In the genomic region with DNA sequence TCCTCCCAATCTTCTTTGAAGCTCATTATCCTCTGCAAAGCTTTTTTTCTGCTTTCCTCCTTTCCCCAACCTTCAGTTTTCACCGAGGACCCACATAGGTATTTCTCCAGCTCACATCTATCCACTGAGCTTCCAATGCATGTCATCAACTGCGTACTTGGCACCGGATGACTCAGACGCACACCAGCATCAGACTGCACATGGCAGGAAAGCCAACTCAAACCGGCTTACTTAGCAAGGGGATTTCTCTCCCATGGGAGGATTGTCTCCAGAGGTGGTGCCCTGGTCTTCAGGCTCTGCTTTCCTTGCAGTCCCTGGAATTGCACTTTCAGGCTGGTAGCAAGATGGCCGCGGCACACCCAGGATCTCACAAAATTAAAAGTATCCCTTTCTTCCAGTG, we compare ENCODE assay signal across 8 cellular contexts. TPM values are rescaled to one million over a fixed set of nuclear protein-coding genes. Genes with fewer than 3 reads are reported as not detected.
DNase-seq lines count a peak whose midpoint lies in the region; ATAC-seq and TF ChIP-seq lines count a peak whose summit lies in the region.

No MANE protein-coding gene starts in this region.

- peak overlapping the region; percentile 92 to 97 (median 96) for H3K27ac ChIP-seq in esophagus muscularis mucosa (replicated peaks in 1 of 4)

- 79% methylated on average over 7 of the region's 7 CpGs for WGBS in esophagus muscularis mucosa

- DNase-seq in EL = peak; percentile 47
- DNase-seq in activated B cell treated with CpG ODN at 0.5 μM for 24 hours = no peak
- DNase-seq in esophagus muscularis mucosa (ENCODE audit: extremely low spot score) = peak; percentile 80
- peak; percentile 41 for DNase-seq in putamen (ENCODE audit: low spot score)
- DNase-seq in GDM1 (lab: John Stamatoyannopoulos, UW) = no peak
- DNase-seq in mucosa of gallbladder (ENCODE audit: low spot score) = no peak
- DNase-seq in GM10266 (ENCODE audit: extremely low spot score) = no peak

- no peak for TF ChIP-seq EP300 in esophagus muscularis mucosa (IDR thresholded peaks at IDR 0.05)

- no peak for TF ChIP-seq POLR2A in esophagus muscularis mucosa (IDR thresholded peaks at IDR 0.05; ENCODE audit: low read depth)

- H3K9me3 Mint-ChIP-seq in activated B cell treated with CpG ODN at 0.5 μM for 24 hours = no peaks in the 10 kb centered on the region

- no peak overlapping the region for H3K27ac Mint-ChIP-seq in activated B cell treated with CpG ODN at 0.5 μM for 24 hours

- H3K36me3 ChIP-seq in esophagus muscularis mucosa = peaks cover 0 to 3% (median 0%) of the 10 kb centered on the region in 4 donors

- no peaks in the 10 kb centered on the region for H3K9me3 ChIP-seq in esophagus muscularis mucosa

- intact Hi-C loops in activated B cell treated with CpG ODN at 0.5 μM for 24 hours (cut with micrococcal nuclease) (loop anchor here (5.0 kb wide), 1 partner anchor 287 kb away; no protein-coding TSS in a partner anchor), esophagus muscularis mucosa (cut with DNase I) (no loop called here)

- ATAC-seq in activated B cell treated with CpG ODN at 0.5 μM for 24 hours (ENCODE audit: low read depth) = no peak
- no peak for ATAC-seq in HG03159 (IDR thresholded peaks at IDR 0.05; ENCODE audit: unreplicated experiment)

- H3K36me3 Mint-ChIP-seq in activated B cell treated with CpG ODN at 0.5 μM for 24 hours (ENCODE audit: low read depth) = peaks cover 2% of the 10 kb centered on the region

- POLR2A ChIA-PET in activated B cell treated with CpG ODN at 0.5 μM for 24 hours (lab: Charles Lee) = interaction anchor here (1.1 to 3.9 kb wide), 5 partner anchors 9 to 70 kb away, joined by 3 to 56 read pairs (median 4); a partner anchor contains a TSS

- no peak for TF ChIP-seq CTCF in activated B cell treated with CpG ODN at 0.5 μM for 24 hours (IDR thresholded peaks at IDR 0.05)
- no peak for TF ChIP-seq CTCF in esophagus muscularis mucosa (IDR thresholded peaks at IDR 0.05)
- no peak for TF ChIP-seq CTCF in GM10266 (IDR thresholded peaks at IDR 0.05; ENCODE audit: control insufficient read depth, insufficient read depth, low read depth, missing control alignments)

- H3K4me1 Mint-ChIP-seq in activated B cell treated with CpG ODN at 0.5 μM for 24 hours = peaks cover 31% of the 10 kb centered on the region

- peak overlapping the region in 3 of 4 donors; percentile 61 to 98 (median 72) for H3K4me3 ChIP-seq in esophagus muscularis mucosa

- CTCF ChIA-PET in activated B cell treated with CpG ODN at 0.5 μM for 24 hours (lab: Charles Lee) = interaction anchor here (1.3 kb wide), 1 partner anchor 69 kb away, joined by 5 read pairs; no protein-coding TSS in a partner anchor

- H3K27me3 Mint-ChIP-seq in activated B cell treated with CpG ODN at 0.5 μM for 24 hours = no peaks in the 10 kb centered on the region

- H3K4me3 Mint-ChIP-seq in activated B cell treated with CpG ODN at 0.5 μM for 24 hours = peak overlapping the region; percentile 88

- peaks cover 28 to 43% (median 38%) of the 10 kb centered on the region in 4 donors for H3K4me1 ChIP-seq in esophagus muscularis mucosa

- H3K27me3 ChIP-seq in esophagus muscularis mucosa = no peaks in the 10 kb centered on the region

RNA-seq across cellular contexts. Expression of a gene that starts 1.7 kb away (rescaled TPM):
- total RNA-seq in activated B cell treated with CpG ODN at 0.5 μM for 24 hours (19.3 and 22.8 TPM in 2 replicates), esophagus muscularis mucosa (10 to 100 TPM; 44.9 to 59.7 (median 53.9) TPM), mucosa of gallbladder (42.6 TPM)

Comparison
In these comparisons a context has a peak if more than half of its experiments do, and no peak if none do; other contexts are left out.
1. DNase-seq: peak in EL (single experiment), esophagus muscularis mucosa (single experiment) and putamen (single experiment); none in activated B cell treated with CpG ODN at 0.5 μM for 24 hours (single experiment), GDM1 (single experiment), mucosa of gallbladder (single experiment) and GM10266 (single experiment).